ENCODE assay signal across 8 cellular contexts in genomic region chr1:223832637-223832943, GRCh38. TPM values are rescaled to one million over a fixed set of nuclear protein-coding genes. Genes with fewer than 3 reads are reported as not detected.
DNase-seq lines count a peak whose midpoint lies in the region; ATAC-seq, FAIRE-seq and TF ChIP-seq lines count a peak whose summit lies in the region.

No MANE protein-coding gene starts in this region.

- CTCF ChIA-PET in activated CD8-positive, alpha-beta T cell treated with anti-CD3 and anti-CD28 coated beads, Interleukin-2, amount 10 ng/mL, durations not matched to agents 7 days and 5 days (lab: Charles Lee) = interaction anchor here (2.2 kb wide), 2 partner anchors 10 to 13 kb away, joined by 9 to 13 read pairs; partner anchors contain the start of gene TP53BP2

- no peak overlapping the region for H2AFZ ChIP-seq in ACC112 (ENCODE audit: low read length, unreplicated experiment)

- no peaks in the 10 kb centered on the region for H3K9me3 Mint-ChIP-seq in activated CD8-positive, alpha-beta T cell treated with anti-CD3 and anti-CD28 coated beads, Interleukin-2, amount 10 ng/mL, durations not matched to agents 7 days and 5 days (ENCODE audit: insufficient read depth)

- peak overlapping the region; percentile 99 for H3K27ac ChIP-seq in ACC112 (ENCODE audit: low read depth, low read length)

- peak; percentile 42 for ATAC-seq in GM21786 (IDR thresholded peaks at IDR 0.05; ENCODE audit: unreplicated experiment)
- peak; percentile 35 for ATAC-seq in activated CD8-positive, alpha-beta T cell treated with anti-CD3 and anti-CD28 coated beads, Interleukin-2, amount 10 ng/mL, durations not matched to agents 7 days and 5 days
- ATAC-seq in left lobe of liver = peak; percentile 61
- no peak for ATAC-seq in GM18505 (IDR thresholded peaks at IDR 0.05; ENCODE audit: unreplicated experiment)

- 0 out of 2 replicates have a peak, but pooled peaks cover 3% of the 10 kb centered on the region for H3K36me3 ChIP-seq in ACC112 (ENCODE audit: insufficient read depth, low read length)

- peak overlapping the region; percentile 56 for H3K4me3 ChIP-seq in ACC112 (ENCODE audit: low read depth, low read length)

- H3K79me2 ChIP-seq in ACC112 (ENCODE audit: control insufficient read depth, insufficient read depth, low read length, unreplicated experiment) = peaks cover 87% of the 10 kb centered on the region

- H3K4me1 Mint-ChIP-seq in activated CD8-positive, alpha-beta T cell treated with anti-CD3 and anti-CD28 coated beads, Interleukin-2, amount 10 ng/mL, durations not matched to agents 7 days and 5 days (ENCODE audit: low read depth) = peaks cover 26% of the 10 kb centered on the region

- no peak for DNase-seq in activated CD8-positive, alpha-beta T cell treated with anti-CD3 and anti-CD28 coated beads, Interleukin-2, amount 10 ng/mL, durations not matched to agents 7 days and 5 days
- DNase-seq in left lobe of liver (ENCODE audit: low spot score) = no peak
- DNase-seq in frontal cortex (ENCODE audit: low spot score in 2 of 2) = no peak
- no peak for DNase-seq in NCI-H2171 treated with DMSO at 0.1 percent for 48 hours (lab: John Stamatoyannopoulos, UW)
- no peak for DNase-seq in NCI-H1417 treated with DMSO at 0.1 percent for 48 hours (lab: John Stamatoyannopoulos, UW)

- POLR2A ChIA-PET in activated CD8-positive, alpha-beta T cell treated with anti-CD3 and anti-CD28 coated beads, Interleukin-2, amount 10 ng/mL, durations not matched to agents 7 days and 5 days (lab: Charles Lee) = interaction anchor here (5.7 kb wide), 1 partner anchor 13 kb away, joined by 48 read pairs; the partner anchor contains the start of gene TP53BP2

- H3K36me3 Mint-ChIP-seq in activated CD8-positive, alpha-beta T cell treated with anti-CD3 and anti-CD28 coated beads, Interleukin-2, amount 10 ng/mL, durations not matched to agents 7 days and 5 days (ENCODE audit: low read depth) = peaks cover 4% of the 10 kb centered on the region

- no peak for FAIRE-seq in frontal cortex (lab: Jason Lieb, UNC)

- no peaks in the 10 kb centered on the region for H3K27me3 ChIP-seq in ACC112 (ENCODE audit: insufficient read depth, low read length)

- H3K4me1 ChIP-seq in ACC112 (ENCODE audit: control insufficient read depth, insufficient read depth, low read length, unreplicated experiment) = peaks cover 50% of the 10 kb centered on the region

- H3K4me3 Mint-ChIP-seq in activated CD8-positive, alpha-beta T cell treated with anti-CD3 and anti-CD28 coated beads, Interleukin-2, amount 10 ng/mL, durations not matched to agents 7 days and 5 days = no peak overlapping the region

- no peaks in the 10 kb centered on the region for H3K27me3 Mint-ChIP-seq in activated CD8-positive, alpha-beta T cell treated with anti-CD3 and anti-CD28 coated beads, Interleukin-2, amount 10 ng/mL, durations not matched to agents 7 days and 5 days (ENCODE audit: low read depth)

- peak overlapping the region; percentile 12 for H3K27ac Mint-ChIP-seq in activated CD8-positive, alpha-beta T cell treated with anti-CD3 and anti-CD28 coated beads, Interleukin-2, amount 10 ng/mL, durations not matched to agents 7 days and 5 days

- no peak for TF ChIP-seq POLR2A in GM18505 (IDR thresholded peaks at IDR 0.05; ENCODE audit: borderline replicate concordance, extremely low read depth, insufficient read depth, insufficient read length)

RNA-seq across cellular contexts. Expression of gene TP53BP2, which starts 13.2 kb away (rescaled TPM):
- total RNA-seq in activated CD8-positive, alpha-beta T cell treated with anti-CD3 and anti-CD28 coated beads, Interleukin-2, amount 10 ng/mL, durations not matched to agents 7 days and 5 days = 10 to 100 TPM; 31.4 to 35.2 TPM
- 11.6 TPM for total RNA-seq in left lobe of liver
- 29.8 TPM for total RNA-seq in frontal cortex
